12 cellular contexts compared by ENCODE assay signal in genomic region chr13:49304356-49304755, GRCh38.
"Had no signal": no experiment of that assay in that cellular context is flagged by ENCODE, and none has a peak within 500 bp of the region (broad histone marks: within the 10 kb centered on the region; RNA-seq: fewer than 3 reads in every experiment).

No MANE protein-coding gene starts in this region.

- DNase-seq: activated naive CD8-positive, alpha-beta T cell treated with anti-CD3 and anti-CD28 coated beads for 36 hours; endodermal cell; mesendoderm; psoas muscle; stimulated activated CD4-positive, alpha-beta T cell treated with anti-CD3 and anti-CD28 coated beads, Interleukin-1b, Interleukin-23, amount 100 ng/mL, for 48 hours; T-helper 2 cell had no signal

- H3K27me3 Mint-ChIP-seq: activated naive CD8-positive, alpha-beta T cell treated with anti-CD3 and anti-CD28 coated beads for 36 hours had no signal

- H3K9me3 ChIP-seq: left lung, psoas muscle, right lobe of liver, SJSA1 had no signal

- H3K4me3 Mint-ChIP-seq: activated naive CD8-positive, alpha-beta T cell treated with anti-CD3 and anti-CD28 coated beads for 36 hours; activated T-helper 1 cell treated with anti-CD3 and anti-CD28 coated beads, Interleukin-12 subunit alpha, Interleukin-12 subunit beta, Interleukin-2, Interleukin-4 antibody, amounts not matched to agents 30 ng/mL and 10 ng/mL and 1 ng/mL, durations not matched to agents 14 hours and 24 hours and 36 hours; endodermal cell; nephron progenitor cell had no signal

- H3K27me3 ChIP-seq: left lung, right lobe of liver, SJSA1 had no signal

- H3K27ac Mint-ChIP-seq: activated naive CD8-positive, alpha-beta T cell treated with anti-CD3 and anti-CD28 coated beads for 36 hours; activated T-helper 1 cell treated with anti-CD3 and anti-CD28 coated beads, Interleukin-12 subunit alpha, Interleukin-12 subunit beta, Interleukin-2, Interleukin-4 antibody, amounts not matched to agents 30 ng/mL and 10 ng/mL and 1 ng/mL, durations not matched to agents 14 hours and 24 hours and 36 hours; endodermal cell; nephron progenitor cell had no signal

- H3K4me3 ChIP-seq: left lung, psoas muscle, right lobe of liver, SJSA1 had no signal

- H3K27ac ChIP-seq: psoas muscle, right lobe of liver, SJSA1 had no signal

- H3K9me3 Mint-ChIP-seq: activated naive CD8-positive, alpha-beta T cell treated with anti-CD3 and anti-CD28 coated beads for 36 hours; activated T-helper 1 cell treated with anti-CD3 and anti-CD28 coated beads, Interleukin-12 subunit alpha, Interleukin-12 subunit beta, Interleukin-2, Interleukin-4 antibody, amounts not matched to agents 30 ng/mL and 10 ng/mL and 1 ng/mL, durations not matched to agents 14 hours and 24 hours and 36 hours; endodermal cell; nephron progenitor cell had no signal

- H3K36me3 Mint-ChIP-seq: activated naive CD8-positive, alpha-beta T cell treated with anti-CD3 and anti-CD28 coated beads for 36 hours had no signal

- ATAC-seq: activated CD4-positive, CD25-positive, alpha-beta regulatory T cell treated with anti-CD3 and anti-CD28 coated beads, Interleukin-2, amount 50 U/mL, for 24 hours; psoas muscle had no signal

- H3K36me3 ChIP-seq: left lung, right lobe of liver, SJSA1 had no signal
